Comparison of ENCODE assay signal across 21 cellular contexts in the genomic region with DNA sequence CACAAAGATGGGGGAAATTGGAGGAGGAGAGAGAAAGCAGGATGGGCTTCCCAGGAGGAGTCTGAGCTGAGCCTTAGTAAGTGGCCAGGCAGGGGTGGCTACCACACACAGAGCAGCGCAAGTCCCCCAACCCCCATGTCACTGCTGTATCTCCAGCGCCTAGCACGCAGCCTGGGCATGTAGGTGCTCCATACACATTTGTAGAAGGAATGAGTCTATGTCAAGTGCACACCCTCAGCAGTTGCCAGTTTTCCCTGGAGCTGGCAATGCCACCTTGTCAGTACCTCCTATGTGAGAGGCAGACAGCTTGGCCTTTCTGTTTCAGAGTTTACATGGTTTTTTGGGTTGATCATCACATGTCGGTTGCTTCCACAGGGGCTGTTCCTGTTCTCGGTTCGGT.
A peak's percentile ranks its signal among the peaks of the same experiment; 100 is the strongest.
DNase-seq lines count a peak whose midpoint lies in the region; ATAC-seq lines count a peak whose summit lies in the region.
"Had no signal": no experiment of that assay in that cellular context is flagged by ENCODE, and none has a peak within 500 bp of the region (broad histone marks: within the 10 kb centered on the region; RNA-seq: fewer than 3 reads in every experiment).

No MANE protein-coding gene starts in this region.

- H3K36me3 Mint-ChIP-seq in T-helper 17 cell (ENCODE audit: low read depth): peaks cover 5% of the 10 kb centered on the region
- peaks cover 6% of the 10 kb centered on the region for H3K36me3 Mint-ChIP-seq in natural killer cell treated with Interleukin-12 subunit alpha and Interleukin-12 subunit beta and Interleukin-15 and Interleukin-18, amount 100 ng/mL, for 72 hours

- no peaks in the 10 kb centered on the region for H3K27me3 Mint-ChIP-seq in T-helper 17 cell
- H3K27me3 Mint-ChIP-seq in natural killer cell treated with Interleukin-12 subunit alpha and Interleukin-12 subunit beta and Interleukin-15 and Interleukin-18, amount 100 ng/mL, for 72 hours: no peaks in the 10 kb centered on the region
- H3K27me3 Mint-ChIP-seq: CD8-positive, alpha-beta memory T cell had no signal

- intact Hi-C loops in Right ventricle myocardium superior (cut with DNase I): no loop called here
- intact Hi-C loops in cardiac septum (cut with DNase I): no loop called here

- H3K9me3 ChIP-seq in T-helper 17 cell (ENCODE audit: control insufficient read depth, low read length, poor library complexity, severe bottlenecking): no peaks in the 10 kb centered on the region
- H3K9me3 ChIP-seq: A549, SK-N-SH had no signal

- peaks cover 3% of the 10 kb centered on the region for H3K9me3 Mint-ChIP-seq in natural killer cell treated with Interleukin-12 subunit alpha and Interleukin-12 subunit beta and Interleukin-15 and Interleukin-18, amount 100 ng/mL, for 72 hours
- H3K9me3 Mint-ChIP-seq: CD8-positive, alpha-beta memory T cell had no signal

- DNase-seq in Right ventricle myocardium superior (no peak), cardiac septum (ENCODE audit: low spot score) (no peak), NCI-H2029 (lab: John Stamatoyannopoulos, UW) (peak; percentile 65), T-helper 17 cell (no peak), amygdala (lab: John Stamatoyannopoulos, UW) (no peak), ureter (ENCODE audit: low spot score) (no peak)
- peak; percentile 44 for DNase-seq in natural killer cell treated with Interleukin-12 subunit alpha and Interleukin-12 subunit beta and Interleukin-15 and Interleukin-18, amount 100 ng/mL, for 72 hours (ENCODE audit: low spot score)
- no peak for DNase-seq in activated CD4-positive, alpha-beta T cell treated with anti-CD3 and anti-CD28 coated beads for 4 hours
- DNase-seq: AML-193; CD8-positive, alpha-beta memory T cell; DMS 273 treated with DMSO at 0.1 percent for 48 hours; DND-41; MM.1S; NCI-H2081; NCI-H2171; NCI-H446; NCI-H524 treated with DMSO at 0.1 percent for 48 hours; SK-N-SH; SW 1271 had no signal

- peak; percentile 65 for ATAC-seq in Right ventricle myocardium superior (ENCODE audit: poor library complexity)
- no peak for ATAC-seq in T-helper 17 cell
- ATAC-seq in natural killer cell treated with Interleukin-12 subunit alpha and Interleukin-12 subunit beta and Interleukin-15 and Interleukin-18, amount 100 ng/mL, for 72 hours: no peak
- ATAC-seq: A549, HCT116 had no signal

- H3K27ac Mint-ChIP-seq in T-helper 17 cell: peak overlapping the region; percentile 82
- H3K27ac Mint-ChIP-seq in natural killer cell treated with Interleukin-12 subunit alpha and Interleukin-12 subunit beta and Interleukin-15 and Interleukin-18, amount 100 ng/mL, for 72 hours: peak overlapping the region; percentile 50 to 83

- H3K4me3 Mint-ChIP-seq in T-helper 17 cell: no peak overlapping the region
- no peak overlapping the region for H3K4me3 Mint-ChIP-seq in natural killer cell treated with Interleukin-12 subunit alpha and Interleukin-12 subunit beta and Interleukin-15 and Interleukin-18, amount 100 ng/mL, for 72 hours
- H3K4me3 Mint-ChIP-seq: CD8-positive, alpha-beta memory T cell had no signal

- peaks cover 42% of the 10 kb centered on the region for H3K4me1 Mint-ChIP-seq in T-helper 17 cell
- H3K4me1 Mint-ChIP-seq in natural killer cell treated with Interleukin-12 subunit alpha and Interleukin-12 subunit beta and Interleukin-15 and Interleukin-18, amount 100 ng/mL, for 72 hours (ENCODE audit: low read depth in 2 of 2): peaks cover 60 to 72% of the 10 kb centered on the region in 2 donors

Comparison
In these comparisons a context has a peak if more than half of its experiments do, and no peak if none do; other contexts are left out.
1. DNase-seq: peak in NCI-H2029 (single experiment) and natural killer cell treated with Interleukin-12 subunit alpha and Interleukin-12 subunit beta and Interleukin-15 and Interleukin-18, amount 100 ng/mL, for 72 hours (single experiment); none in Right ventricle myocardium superior (single experiment), cardiac septum (single experiment), T-helper 17 cell (0 of 3), amygdala (0 of 56), ureter (single experiment) and activated CD4-positive, alpha-beta T cell treated with anti-CD3 and anti-CD28 coated beads for 4 hours (0 of 2).